In the genomic region with DNA sequence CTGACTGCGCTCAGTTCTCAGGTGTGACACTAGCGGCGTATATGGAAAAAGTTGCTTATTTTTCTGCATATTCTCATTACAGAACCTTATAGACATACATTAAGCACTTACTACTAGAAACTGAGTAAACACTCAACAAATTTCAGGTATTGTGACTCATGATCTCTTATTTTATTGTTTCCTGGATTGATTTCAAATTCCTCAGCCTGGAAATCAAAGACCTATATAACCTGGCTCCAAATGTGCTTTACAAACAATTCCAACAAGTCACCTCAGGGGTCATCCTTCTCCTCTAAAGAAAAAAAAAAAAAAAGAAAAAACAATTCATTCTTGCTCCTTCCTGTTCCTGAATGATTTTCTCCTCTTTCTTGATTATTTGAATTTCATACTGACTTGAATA, we compare ENCODE assay signal across 1 cellular context.
TF ChIP-seq lines count a peak whose summit lies in the region.

No MANE protein-coding gene starts in this region.

TF ChIP-seq in GM23338, 12 proteins besides CTCF, POLR2A, EP300 and RAD21 (continued from another document):
- TF ChIP-seq, protein P1, sequence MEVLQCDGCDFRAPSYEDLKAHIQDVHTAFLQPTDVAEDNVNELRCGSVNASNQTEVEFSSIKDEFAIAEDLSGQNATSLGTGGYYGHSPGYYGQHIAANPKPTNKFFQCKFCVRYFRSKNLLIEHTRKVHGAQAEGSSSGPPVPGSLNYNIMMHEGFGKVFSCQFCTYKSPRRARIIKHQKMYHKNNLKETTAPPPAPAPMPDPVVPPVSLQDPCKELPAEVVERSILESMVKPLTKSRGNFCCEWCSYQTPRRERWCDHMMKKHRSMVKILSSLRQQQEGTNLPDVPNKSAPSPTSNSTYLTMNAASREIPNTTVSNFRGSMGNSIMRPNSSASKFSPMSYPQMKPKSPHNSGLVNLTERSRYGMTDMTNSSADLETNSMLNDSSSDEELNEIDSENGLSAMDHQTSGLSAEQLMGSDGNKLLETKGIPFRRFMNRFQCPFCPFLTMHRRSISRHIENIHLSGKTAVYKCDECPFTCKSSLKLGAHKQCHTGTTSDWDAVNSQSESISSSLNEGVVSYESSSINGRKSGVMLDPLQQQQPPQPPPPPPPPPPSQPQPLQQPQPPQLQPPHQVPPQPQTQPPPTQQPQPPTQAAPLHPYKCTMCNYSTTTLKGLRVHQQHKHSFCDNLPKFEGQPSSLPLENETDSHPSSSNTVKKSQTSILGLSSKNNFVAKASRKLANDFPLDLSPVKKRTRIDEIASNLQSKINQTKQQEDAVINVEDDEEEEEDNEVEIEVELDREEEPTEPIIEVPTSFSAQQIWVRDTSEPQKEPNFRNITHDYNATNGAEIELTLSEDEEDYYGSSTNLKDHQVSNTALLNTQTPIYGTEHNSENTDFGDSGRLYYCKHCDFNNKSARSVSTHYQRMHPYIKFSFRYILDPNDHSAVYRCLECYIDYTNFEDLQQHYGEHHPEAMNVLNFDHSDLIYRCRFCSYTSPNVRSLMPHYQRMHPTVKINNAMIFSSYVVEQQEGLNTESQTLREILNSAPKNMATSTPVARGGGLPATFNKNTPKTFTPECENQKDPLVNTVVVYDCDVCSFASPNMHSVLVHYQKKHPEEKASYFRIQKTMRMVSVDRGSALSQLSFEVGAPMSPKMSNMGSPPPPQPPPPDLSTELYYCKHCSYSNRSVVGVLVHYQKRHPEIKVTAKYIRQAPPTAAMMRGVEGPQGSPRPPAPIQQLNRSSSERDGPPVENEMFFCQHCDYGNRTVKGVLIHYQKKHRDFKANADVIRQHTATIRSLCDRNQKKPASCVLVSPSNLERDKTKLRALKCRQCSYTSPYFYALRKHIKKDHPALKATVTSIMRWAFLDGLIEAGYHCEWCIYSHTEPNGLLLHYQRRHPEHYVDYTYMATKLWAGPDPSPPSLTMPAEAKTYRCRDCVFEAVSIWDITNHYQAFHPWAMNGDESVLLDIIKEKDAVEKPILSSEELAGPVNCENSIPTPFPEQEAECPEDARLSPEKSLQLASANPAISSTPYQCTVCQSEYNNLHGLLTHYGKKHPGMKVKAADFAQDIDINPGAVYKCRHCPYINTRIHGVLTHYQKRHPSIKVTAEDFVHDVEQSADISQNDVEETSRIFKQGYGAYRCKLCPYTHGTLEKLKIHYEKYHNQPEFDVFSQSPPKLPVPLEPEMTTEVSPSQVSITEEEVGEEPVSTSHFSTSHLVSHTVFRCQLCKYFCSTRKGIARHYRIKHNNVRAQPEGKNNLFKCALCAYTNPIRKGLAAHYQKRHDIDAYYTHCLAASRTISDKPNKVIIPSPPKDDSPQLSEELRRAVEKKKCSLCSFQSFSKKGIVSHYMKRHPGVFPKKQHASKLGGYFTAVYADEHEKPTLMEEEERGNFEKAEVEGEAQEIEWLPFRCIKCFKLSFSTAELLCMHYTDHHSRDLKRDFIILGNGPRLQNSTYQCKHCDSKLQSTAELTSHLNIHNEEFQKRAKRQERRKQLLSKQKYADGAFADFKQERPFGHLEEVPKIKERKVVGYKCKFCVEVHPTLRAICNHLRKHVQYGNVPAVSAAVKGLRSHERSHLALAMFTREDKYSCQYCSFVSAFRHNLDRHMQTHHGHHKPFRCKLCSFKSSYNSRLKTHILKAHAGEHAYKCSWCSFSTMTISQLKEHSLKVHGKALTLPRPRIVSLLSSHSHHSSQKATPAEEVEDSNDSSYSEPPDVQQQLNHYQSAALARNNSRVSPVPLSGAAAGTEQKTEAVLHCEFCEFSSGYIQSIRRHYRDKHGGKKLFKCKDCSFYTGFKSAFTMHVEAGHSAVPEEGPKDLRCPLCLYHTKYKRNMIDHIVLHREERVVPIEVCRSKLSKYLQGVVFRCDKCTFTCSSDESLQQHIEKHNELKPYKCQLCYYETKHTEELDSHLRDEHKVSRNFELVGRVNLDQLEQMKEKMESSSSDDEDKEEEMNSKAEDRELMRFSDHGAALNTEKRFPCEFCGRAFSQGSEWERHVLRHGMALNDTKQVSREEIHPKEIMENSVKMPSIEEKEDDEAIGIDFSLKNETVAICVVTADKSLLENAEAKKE (CRISPR knock-in tag; IDR thresholded peaks at IDR 0.05), result no peak
- TF ChIP-seq ZNF114 (CRISPR knock-in tag; IDR thresholded peaks at IDR 0.05) (no peak), EZH2 (IDR thresholded peaks at IDR 0.05; ENCODE audit: low read depth, unreplicated experiment) (no peak), NANOG (IDR thresholded peaks at IDR 0.05; ENCODE audit: borderline replicate concordance) (no peak), POLR2AphosphoS5 (IDR thresholded peaks at IDR 0.05; ENCODE audit: low read depth) (no peak), STAT1 (IDR thresholded peaks at IDR 0.05; ENCODE audit: unreplicated experiment) (no peak)
- TF ChIP-seq, protein P2, sequence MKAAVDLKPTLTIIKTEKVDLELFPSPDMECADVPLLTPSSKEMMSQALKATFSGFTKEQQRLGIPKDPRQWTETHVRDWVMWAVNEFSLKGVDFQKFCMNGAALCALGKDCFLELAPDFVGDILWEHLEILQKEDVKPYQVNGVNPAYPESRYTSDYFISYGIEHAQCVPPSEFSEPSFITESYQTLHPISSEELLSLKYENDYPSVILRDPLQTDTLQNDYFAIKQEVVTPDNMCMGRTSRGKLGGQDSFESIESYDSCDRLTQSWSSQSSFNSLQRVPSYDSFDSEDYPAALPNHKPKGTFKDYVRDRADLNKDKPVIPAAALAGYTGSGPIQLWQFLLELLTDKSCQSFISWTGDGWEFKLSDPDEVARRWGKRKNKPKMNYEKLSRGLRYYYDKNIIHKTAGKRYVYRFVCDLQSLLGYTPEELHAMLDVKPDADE (IDR thresholded peaks at IDR 0.05), result no peak
